In genomic region chr12:20486233-20486632, GRCh38 we compare ENCODE assay signal across 1 cellular context.
TF ChIP-seq lines count a peak whose summit lies in the region.

No MANE protein-coding gene starts in this region.

TF ChIP-seq in HCT116, 20 proteins besides CTCF, POLR2A, EP300 and RAD21 (continued from another document):
- TF ChIP-seq ZBTB33 (IDR thresholded peaks at IDR 0.05; ENCODE audit: extremely low read depth, insufficient replicate concordance, low read length) (no peak), ZFX (IDR thresholded peaks at IDR 0.05) (no peak), MAX (IDR thresholded peaks at IDR 0.05) (no peak), FOSL1 (IDR thresholded peaks at IDR 0.05; ENCODE audit: low read depth) (no peak), EGR1 (IDR thresholded peaks at IDR 0.05; ENCODE audit: low read depth) (no peak), EZH2 (IDR thresholded peaks at IDR 0.05) (no peak), SRF (IDR thresholded peaks at IDR 0.05; ENCODE audit: low read depth) (no peak), EZH2phosphoT487 (IDR thresholded peaks at IDR 0.05; ENCODE audit: borderline replicate concordance) (no peak), ELF1 (IDR thresholded peaks at IDR 0.05; ENCODE audit: borderline replicate concordance, low read depth) (no peak)
TF ChIP-seq in HCT116: peak in this region for 0.
